ENCODE assay signal across 17 cellular contexts in the genomic region with DNA sequence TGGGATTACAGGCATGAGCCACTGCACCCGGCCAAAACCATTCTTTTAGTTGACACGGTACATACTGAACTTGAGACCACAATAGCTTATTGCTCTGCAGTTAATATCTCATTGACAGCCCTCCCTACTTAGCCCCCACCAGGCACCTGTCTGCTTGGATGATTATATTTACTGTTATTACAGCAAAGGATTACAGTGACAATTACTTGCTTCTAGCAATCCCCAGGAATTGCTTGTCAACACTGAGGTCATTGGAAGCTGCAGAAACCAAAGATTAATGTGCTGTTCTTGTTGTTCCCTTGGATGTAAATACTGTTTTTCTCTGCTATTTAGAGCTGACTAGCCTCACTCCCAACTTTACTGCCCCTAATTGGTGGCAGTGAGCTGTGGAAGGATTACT.
DNase-seq lines count a peak whose midpoint lies in the region; ATAC-seq and TF ChIP-seq lines count a peak whose summit lies in the region.
"Had no signal": no experiment of that assay in that cellular context is flagged by ENCODE, and none has a peak within 500 bp of the region (broad histone marks: within the 10 kb centered on the region; RNA-seq: fewer than 3 reads in every experiment).

No MANE protein-coding gene starts in this region.

- H3K27ac Mint-ChIP-seq in neural progenitor cell = peak overlapping the region; percentile 54

- peaks cover 11% of the 10 kb centered on the region for H3K9me3 Mint-ChIP-seq in neural progenitor cell

- no peak overlapping the region for H3K4me2 ChIP-seq in neural progenitor cell
- H3K4me2 ChIP-seq: A549, BLaER1 had no signal

- H3K9ac ChIP-seq in neural progenitor cell = no peak overlapping the region
- H3K9ac ChIP-seq: BLaER1 had no signal

- H3K4me1 ChIP-seq in HEK293 (ENCODE audit: control insufficient read depth, insufficient read depth, low read length) = peaks cover 6% of the 10 kb centered on the region; the same call in 1 of the 2 replicates
- H3K4me1 ChIP-seq in neural progenitor cell = no peaks in the 10 kb centered on the region
- H3K4me1 ChIP-seq: BLaER1 had no signal

- H3K27ac ChIP-seq in HEK293 (ENCODE audit: extremely low read depth, low read depth, low read length) (no peak overlapping the region), neural progenitor cell (no peak overlapping the region)
- H3K27ac ChIP-seq: A549, BLaER1 had no signal

- H2AFZ ChIP-seq in neural progenitor cell (replicated peaks) = no peak overlapping the region

- DNase-seq in NCI-H1930 (lab: John Stamatoyannopoulos, UW) = peak; percentile 52 to 81
- DNase-seq in NCI-H774 (lab: John Stamatoyannopoulos, UW) = peak; percentile 42
- DNase-seq in neural progenitor cell (ENCODE audit: low spot score) = no peak
- no peak for DNase-seq in HuH-7 (ENCODE audit: low spot score)
- no peak for DNase-seq in GM13976 (ENCODE audit: low spot score)
- DNase-seq: CD4-positive, alpha-beta memory T cell; KG1; NCI-H2107; NCI-H226; NCI-H524 treated with DMSO at 0.1 percent for 48 hours; RPMI8226; SHP77 treated with DMSO at 0.1 percent for 48 hours had no signal

- H3K36me3 Mint-ChIP-seq in neural progenitor cell = peaks cover 47% of the 10 kb centered on the region

- H3K4me1 Mint-ChIP-seq in neural progenitor cell = peaks cover 27% of the 10 kb centered on the region

- H3K4me3 Mint-ChIP-seq in neural progenitor cell = no peak overlapping the region
- H3K4me3 Mint-ChIP-seq: CD4-positive, alpha-beta memory T cell had no signal

- no peaks in the 10 kb centered on the region for H3K27me3 Mint-ChIP-seq in neural progenitor cell (ENCODE audit: insufficient read depth, low read depth)
- H3K27me3 Mint-ChIP-seq: CD4-positive, alpha-beta memory T cell had no signal

- no peaks in the 10 kb centered on the region for H3K79me2 ChIP-seq in neural progenitor cell (ENCODE audit: low read depth)

- CTCF ChIA-PET in HEK293 (lab: Yijun Ruan, JAX) = interaction anchor here (0.9 to 1.0 kb wide), 3 partner anchors 29 to 263 kb away, joined by 3 to 7 read pairs (median 4); no protein-coding TSS in a partner anchor

- POLR2A ChIA-PET in HEK293 (lab: Yijun Ruan, JAX) = no interaction called here

- H4K20me1 ChIP-seq in neural progenitor cell (ENCODE audit: low read depth) = no peaks in the 10 kb centered on the region
- H4K20me1 ChIP-seq: BLaER1 had no signal

- H3K9me3 ChIP-seq in HEK293 (ENCODE audit: control insufficient read depth, insufficient read depth, low read depth, low read length) (no peaks in the 10 kb centered on the region), neural progenitor cell (ENCODE audit: low read depth) (no peaks in the 10 kb centered on the region)
- H3K9me3 ChIP-seq: A549 had no signal

- no peak for ATAC-seq in HG03460 (IDR thresholded peaks at IDR 0.05; ENCODE audit: unreplicated experiment)
- ATAC-seq: A549, HepG2 had no signal

- in situ Hi-C loops in GM13976 (cut with MboI; ENCODE audit: low sequenced_read_pairs, unreplicated experiment) = no loop called here

- TF ChIP-seq CTCF in HEK293 (tag by site-specific recombination; IDR thresholded peaks at IDR 0.05) (no peak), neural progenitor cell (IDR thresholded peaks at IDR 0.05) (no peak), GM13976 (IDR thresholded peaks at IDR 0.05; ENCODE audit: borderline replicate concordance, control extremely low read depth, extremely low read depth, insufficient read depth, missing control alignments) (no peak)

- H3K36me3 ChIP-seq in HEK293 (ENCODE audit: control insufficient read depth in 2 of 2, insufficient read depth in 1 of 2, low read length in 2 of 2) (peaks cover 18 to 25% of the 10 kb centered on the region in 2 experiments), neural progenitor cell (no peaks in the 10 kb centered on the region)

- no peaks in the 10 kb centered on the region for H3K27me3 ChIP-seq in neural progenitor cell
- H3K27me3 ChIP-seq: BLaER1 had no signal

- H3K4me3 ChIP-seq in HEK293 (ENCODE audit: low read depth, low read length) (no peak overlapping the region), neural progenitor cell (no peak overlapping the region)
- H3K4me3 ChIP-seq: A549, BLaER1 had no signal

- no peaks in the 10 kb centered on the region for H3F3A ChIP-seq in neural progenitor cell (ENCODE audit: low read depth)

TF ChIP-seq in HEK293, 187 proteins besides CTCF, POLR2A, EP300 and RAD21:
- TF ChIP-seq, protein P1, sequence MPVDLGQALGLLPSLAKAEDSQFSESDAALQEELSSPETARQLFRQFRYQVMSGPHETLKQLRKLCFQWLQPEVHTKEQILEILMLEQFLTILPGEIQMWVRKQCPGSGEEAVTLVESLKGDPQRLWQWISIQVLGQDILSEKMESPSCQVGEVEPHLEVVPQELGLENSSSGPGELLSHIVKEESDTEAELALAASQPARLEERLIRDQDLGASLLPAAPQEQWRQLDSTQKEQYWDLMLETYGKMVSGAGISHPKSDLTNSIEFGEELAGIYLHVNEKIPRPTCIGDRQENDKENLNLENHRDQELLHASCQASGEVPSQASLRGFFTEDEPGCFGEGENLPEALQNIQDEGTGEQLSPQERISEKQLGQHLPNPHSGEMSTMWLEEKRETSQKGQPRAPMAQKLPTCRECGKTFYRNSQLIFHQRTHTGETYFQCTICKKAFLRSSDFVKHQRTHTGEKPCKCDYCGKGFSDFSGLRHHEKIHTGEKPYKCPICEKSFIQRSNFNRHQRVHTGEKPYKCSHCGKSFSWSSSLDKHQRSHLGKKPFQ (tag by site-specific recombination; IDR thresholded peaks at IDR 0.05) = no peak
- TF ChIP-seq OSR2 (tag by site-specific recombination; IDR thresholded peaks at IDR 0.05) = peak; percentile 58
- TF ChIP-seq SP7 (tag by site-specific recombination; IDR thresholded peaks at IDR 0.05) = peak; percentile 44; the same call in 1 of the 2 replicates
- TF ChIP-seq ZBTB17 (tag by site-specific recombination; IDR thresholded peaks at IDR 0.05) = no peak
- peak; percentile 56; the same call in 1 of the 2 replicates for TF ChIP-seq SCRT2 (tag by site-specific recombination; IDR thresholded peaks at IDR 0.05)
- no peak for TF ChIP-seq SETDB1 (IDR thresholded peaks at IDR 0.05; ENCODE audit: insufficient read length, low read length)
- TF ChIP-seq ZIC2 (tag by site-specific recombination; IDR thresholded peaks at IDR 0.05) = peak; percentile 58
- TF ChIP-seq, protein P2, sequence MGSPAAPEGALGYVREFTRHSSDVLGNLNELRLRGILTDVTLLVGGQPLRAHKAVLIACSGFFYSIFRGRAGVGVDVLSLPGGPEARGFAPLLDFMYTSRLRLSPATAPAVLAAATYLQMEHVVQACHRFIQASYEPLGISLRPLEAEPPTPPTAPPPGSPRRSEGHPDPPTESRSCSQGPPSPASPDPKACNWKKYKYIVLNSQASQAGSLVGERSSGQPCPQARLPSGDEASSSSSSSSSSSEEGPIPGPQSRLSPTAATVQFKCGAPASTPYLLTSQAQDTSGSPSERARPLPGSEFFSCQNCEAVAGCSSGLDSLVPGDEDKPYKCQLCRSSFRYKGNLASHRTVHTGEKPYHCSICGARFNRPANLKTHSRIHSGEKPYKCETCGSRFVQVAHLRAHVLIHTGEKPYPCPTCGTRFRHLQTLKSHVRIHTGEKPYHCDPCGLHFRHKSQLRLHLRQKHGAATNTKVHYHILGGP (tag by site-specific recombination; IDR thresholded peaks at IDR 0.05) = peak; percentile 23; the same call in 1 of the 2 replicates
- TF ChIP-seq, protein P3, sequence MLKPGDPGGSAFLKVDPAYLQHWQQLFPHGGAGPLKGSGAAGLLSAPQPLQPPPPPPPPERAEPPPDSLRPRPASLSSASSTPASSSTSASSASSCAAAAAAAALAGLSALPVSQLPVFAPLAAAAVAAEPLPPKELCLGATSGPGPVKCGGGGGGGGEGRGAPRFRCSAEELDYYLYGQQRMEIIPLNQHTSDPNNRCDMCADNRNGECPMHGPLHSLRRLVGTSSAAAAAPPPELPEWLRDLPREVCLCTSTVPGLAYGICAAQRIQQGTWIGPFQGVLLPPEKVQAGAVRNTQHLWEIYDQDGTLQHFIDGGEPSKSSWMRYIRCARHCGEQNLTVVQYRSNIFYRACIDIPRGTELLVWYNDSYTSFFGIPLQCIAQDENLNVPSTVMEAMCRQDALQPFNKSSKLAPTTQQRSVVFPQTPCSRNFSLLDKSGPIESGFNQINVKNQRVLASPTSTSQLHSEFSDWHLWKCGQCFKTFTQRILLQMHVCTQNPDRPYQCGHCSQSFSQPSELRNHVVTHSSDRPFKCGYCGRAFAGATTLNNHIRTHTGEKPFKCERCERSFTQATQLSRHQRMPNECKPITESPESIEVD (tag by site-specific recombination; IDR thresholded peaks at IDR 0.05) = peak; percentile 90
- TF ChIP-seq ZNF677 (tag by site-specific recombination; IDR thresholded peaks at IDR 0.05) = peak; percentile 80

Comparison
In these comparisons a context has a peak if more than half of its experiments do, and no peak if none do; other contexts are left out.
1. DNase-seq: peak in NCI-H1930 (2 of 2) and NCI-H774 (single experiment); none in neural progenitor cell (single experiment), HuH-7 (single experiment) and GM13976 (single experiment).